Comparison of ENCODE assay signal across 1 cellular context in the genomic region with DNA sequence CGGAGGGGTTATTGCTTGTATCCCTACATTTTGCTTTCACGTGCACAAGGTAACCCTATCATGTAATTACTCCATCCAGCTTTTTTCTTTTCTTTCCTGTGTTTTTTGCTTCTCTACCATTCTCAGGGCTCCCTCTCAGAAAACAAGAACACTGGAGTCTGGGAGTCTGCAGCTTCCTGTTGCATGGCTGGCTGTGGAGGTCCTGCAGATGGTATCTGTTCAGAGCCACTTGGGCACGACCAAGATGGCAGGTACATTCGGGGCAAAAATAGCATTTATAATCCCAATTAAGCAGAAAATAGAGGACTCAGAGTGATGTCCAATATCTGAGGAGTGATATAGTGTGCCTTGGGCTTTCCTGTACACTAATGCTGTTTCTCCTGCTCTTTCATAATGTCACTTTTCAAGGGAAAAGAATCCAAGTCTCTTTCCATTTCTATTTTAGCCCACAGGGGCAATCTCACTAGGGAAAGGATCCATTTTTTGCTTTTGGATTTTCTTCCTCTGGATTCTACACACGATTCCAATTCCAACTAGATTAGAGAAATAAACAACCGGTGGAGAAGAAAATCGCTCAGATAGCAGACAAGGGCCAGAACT.
TF ChIP-seq lines count a peak whose summit lies in the region.

No MANE protein-coding gene starts in this region.

TF ChIP-seq in GM23338, 12 proteins besides CTCF, POLR2A, EP300 and RAD21 (continued from another document):
- no peak for TF ChIP-seq REST (IDR thresholded peaks at IDR 0.05; ENCODE audit: unreplicated experiment)
- TF ChIP-seq, protein P1, sequence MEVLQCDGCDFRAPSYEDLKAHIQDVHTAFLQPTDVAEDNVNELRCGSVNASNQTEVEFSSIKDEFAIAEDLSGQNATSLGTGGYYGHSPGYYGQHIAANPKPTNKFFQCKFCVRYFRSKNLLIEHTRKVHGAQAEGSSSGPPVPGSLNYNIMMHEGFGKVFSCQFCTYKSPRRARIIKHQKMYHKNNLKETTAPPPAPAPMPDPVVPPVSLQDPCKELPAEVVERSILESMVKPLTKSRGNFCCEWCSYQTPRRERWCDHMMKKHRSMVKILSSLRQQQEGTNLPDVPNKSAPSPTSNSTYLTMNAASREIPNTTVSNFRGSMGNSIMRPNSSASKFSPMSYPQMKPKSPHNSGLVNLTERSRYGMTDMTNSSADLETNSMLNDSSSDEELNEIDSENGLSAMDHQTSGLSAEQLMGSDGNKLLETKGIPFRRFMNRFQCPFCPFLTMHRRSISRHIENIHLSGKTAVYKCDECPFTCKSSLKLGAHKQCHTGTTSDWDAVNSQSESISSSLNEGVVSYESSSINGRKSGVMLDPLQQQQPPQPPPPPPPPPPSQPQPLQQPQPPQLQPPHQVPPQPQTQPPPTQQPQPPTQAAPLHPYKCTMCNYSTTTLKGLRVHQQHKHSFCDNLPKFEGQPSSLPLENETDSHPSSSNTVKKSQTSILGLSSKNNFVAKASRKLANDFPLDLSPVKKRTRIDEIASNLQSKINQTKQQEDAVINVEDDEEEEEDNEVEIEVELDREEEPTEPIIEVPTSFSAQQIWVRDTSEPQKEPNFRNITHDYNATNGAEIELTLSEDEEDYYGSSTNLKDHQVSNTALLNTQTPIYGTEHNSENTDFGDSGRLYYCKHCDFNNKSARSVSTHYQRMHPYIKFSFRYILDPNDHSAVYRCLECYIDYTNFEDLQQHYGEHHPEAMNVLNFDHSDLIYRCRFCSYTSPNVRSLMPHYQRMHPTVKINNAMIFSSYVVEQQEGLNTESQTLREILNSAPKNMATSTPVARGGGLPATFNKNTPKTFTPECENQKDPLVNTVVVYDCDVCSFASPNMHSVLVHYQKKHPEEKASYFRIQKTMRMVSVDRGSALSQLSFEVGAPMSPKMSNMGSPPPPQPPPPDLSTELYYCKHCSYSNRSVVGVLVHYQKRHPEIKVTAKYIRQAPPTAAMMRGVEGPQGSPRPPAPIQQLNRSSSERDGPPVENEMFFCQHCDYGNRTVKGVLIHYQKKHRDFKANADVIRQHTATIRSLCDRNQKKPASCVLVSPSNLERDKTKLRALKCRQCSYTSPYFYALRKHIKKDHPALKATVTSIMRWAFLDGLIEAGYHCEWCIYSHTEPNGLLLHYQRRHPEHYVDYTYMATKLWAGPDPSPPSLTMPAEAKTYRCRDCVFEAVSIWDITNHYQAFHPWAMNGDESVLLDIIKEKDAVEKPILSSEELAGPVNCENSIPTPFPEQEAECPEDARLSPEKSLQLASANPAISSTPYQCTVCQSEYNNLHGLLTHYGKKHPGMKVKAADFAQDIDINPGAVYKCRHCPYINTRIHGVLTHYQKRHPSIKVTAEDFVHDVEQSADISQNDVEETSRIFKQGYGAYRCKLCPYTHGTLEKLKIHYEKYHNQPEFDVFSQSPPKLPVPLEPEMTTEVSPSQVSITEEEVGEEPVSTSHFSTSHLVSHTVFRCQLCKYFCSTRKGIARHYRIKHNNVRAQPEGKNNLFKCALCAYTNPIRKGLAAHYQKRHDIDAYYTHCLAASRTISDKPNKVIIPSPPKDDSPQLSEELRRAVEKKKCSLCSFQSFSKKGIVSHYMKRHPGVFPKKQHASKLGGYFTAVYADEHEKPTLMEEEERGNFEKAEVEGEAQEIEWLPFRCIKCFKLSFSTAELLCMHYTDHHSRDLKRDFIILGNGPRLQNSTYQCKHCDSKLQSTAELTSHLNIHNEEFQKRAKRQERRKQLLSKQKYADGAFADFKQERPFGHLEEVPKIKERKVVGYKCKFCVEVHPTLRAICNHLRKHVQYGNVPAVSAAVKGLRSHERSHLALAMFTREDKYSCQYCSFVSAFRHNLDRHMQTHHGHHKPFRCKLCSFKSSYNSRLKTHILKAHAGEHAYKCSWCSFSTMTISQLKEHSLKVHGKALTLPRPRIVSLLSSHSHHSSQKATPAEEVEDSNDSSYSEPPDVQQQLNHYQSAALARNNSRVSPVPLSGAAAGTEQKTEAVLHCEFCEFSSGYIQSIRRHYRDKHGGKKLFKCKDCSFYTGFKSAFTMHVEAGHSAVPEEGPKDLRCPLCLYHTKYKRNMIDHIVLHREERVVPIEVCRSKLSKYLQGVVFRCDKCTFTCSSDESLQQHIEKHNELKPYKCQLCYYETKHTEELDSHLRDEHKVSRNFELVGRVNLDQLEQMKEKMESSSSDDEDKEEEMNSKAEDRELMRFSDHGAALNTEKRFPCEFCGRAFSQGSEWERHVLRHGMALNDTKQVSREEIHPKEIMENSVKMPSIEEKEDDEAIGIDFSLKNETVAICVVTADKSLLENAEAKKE (CRISPR knock-in tag; IDR thresholded peaks at IDR 0.05): no peak
- TF ChIP-seq POLR2AphosphoS5 (IDR thresholded peaks at IDR 0.05; ENCODE audit: low read depth): no peak
- no peak for TF ChIP-seq ZNF114 (CRISPR knock-in tag; IDR thresholded peaks at IDR 0.05)
- no peak for TF ChIP-seq ZNF331 (CRISPR knock-in tag; IDR thresholded peaks at IDR 0.05; ENCODE audit: low read depth)
- TF ChIP-seq EZH2phosphoT487 (IDR thresholded peaks at IDR 0.05; ENCODE audit: unreplicated experiment): no peak
- TF ChIP-seq EZH2 (IDR thresholded peaks at IDR 0.05; ENCODE audit: low read depth, unreplicated experiment): no peak
- no peak for TF ChIP-seq JUNB (IDR thresholded peaks at IDR 0.05; ENCODE audit: unreplicated experiment)
- TF ChIP-seq CREB1 (CRISPR knock-in tag; IDR thresholded peaks at IDR 0.05; ENCODE audit: low read depth): no peak
- TF ChIP-seq NANOG (IDR thresholded peaks at IDR 0.05; ENCODE audit: borderline replicate concordance): no peak
- TF ChIP-seq STAT1 (IDR thresholded peaks at IDR 0.05; ENCODE audit: unreplicated experiment): no peak
TF ChIP-seq in GM23338: peak in this region for 0.
